In the genomic region with DNA sequence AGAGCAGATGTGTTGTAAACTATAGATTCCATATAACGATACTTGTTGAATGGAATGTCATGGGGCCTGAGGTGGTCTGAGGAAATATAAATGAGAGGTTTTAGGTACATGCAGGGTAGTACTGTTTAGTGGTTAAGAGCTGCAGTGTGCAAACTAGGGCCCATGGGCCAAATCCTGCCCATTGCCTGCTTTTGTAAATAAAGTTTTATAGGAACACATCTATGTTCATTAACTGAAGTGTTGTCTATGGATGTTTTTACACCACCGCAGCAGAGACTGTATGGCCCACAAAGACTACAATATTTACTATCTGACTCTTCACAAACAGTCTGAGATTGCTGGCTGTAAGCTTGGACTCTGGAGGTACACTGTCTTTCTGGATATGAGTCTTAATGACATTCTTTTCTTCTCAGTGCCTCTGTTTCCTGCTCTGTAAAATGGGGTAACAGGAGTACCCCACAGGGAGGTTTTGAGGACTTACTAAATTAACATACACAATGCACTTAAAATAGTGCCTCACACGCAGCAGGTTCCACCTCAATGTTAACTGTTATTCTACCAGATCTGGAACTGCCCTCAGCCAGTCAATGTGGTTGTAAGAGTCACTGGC, we compare ENCODE assay signal across 10 cellular contexts. TPM values are rescaled to one million over a fixed set of nuclear protein-coding genes. Genes with fewer than 3 reads are reported as not detected.
"Had no signal": no experiment of that assay in that cellular context is flagged by ENCODE, and none has a peak within 500 bp of the region (broad histone marks: within the 10 kb centered on the region; RNA-seq: fewer than 3 reads in every experiment).

No MANE protein-coding gene starts in this region.

- H2AFZ ChIP-seq: GM23338 had no signal

- FAIRE-seq: H1 had no signal

- H3K27ac ChIP-seq: HL-60 had no signal

- H3K27ac Mint-ChIP-seq: GM23338, HFFc6, IgD-negative memory B cell had no signal

- H3K4me3 Mint-ChIP-seq: GM23338, HFFc6, IgD-negative memory B cell had no signal

- H3K4me3 ChIP-seq: GM23338, HAP-1 had no signal

- ATAC-seq: GM23338, HCT116 had no signal

- DNase-seq: H7, HFFc6, KG1 had no signal

- H3K9me3 ChIP-seq: HAP-1 had no signal

- H3K4me1 Mint-ChIP-seq: GM23338, IgD-negative memory B cell had no signal

- H3K36me3 ChIP-seq: HAP-1 had no signal

- H3K4me2 ChIP-seq: GM23338 had no signal

- H3K9me3 Mint-ChIP-seq: GM23338, HFFc6, IgD-negative memory B cell had no signal

- H3K4me1 ChIP-seq: HAP-1 had no signal

RNA-seq across cellular contexts. Expression of a gene that starts 12.5 kb away (rescaled TPM):
- total RNA-seq: GM23338, H1, H7, HFFc6, HT1080 had no signal
- polyA plus RNA-seq: GM23338, H1, IgD-negative memory B cell had no signal
